ENCODE assay signal across 8 cellular contexts in genomic region chr3:18988619-18989229, GRCh38.
A peak's percentile ranks its signal among the peaks of the same experiment; 100 is the strongest.
DNase-seq lines count a peak whose midpoint lies in the region; ATAC-seq and TF ChIP-seq lines count a peak whose summit lies in the region.

No MANE protein-coding gene starts in this region.

- POLR2A ChIA-PET in naive thymus-derived CD8-positive, alpha-beta T cell (lab: Charles Lee) = no interaction called here

- CTCF ChIA-PET in Calu3 (lab: Charles Lee) = interaction anchor here (0.6 to 1.9 kb wide), 5 partner anchors 141 to 1133 kb away, joined by 3 to 14 read pairs (median 7); no protein-coding TSS in a partner anchor

- peak; percentile 41 for TF ChIP-seq CTCF in Calu3 (IDR thresholded peaks at IDR 0.05; ENCODE audit: unreplicated experiment)

- peaks cover 12% of the 10 kb centered on the region for H3K4me1 Mint-ChIP-seq in Calu3 (ENCODE audit: low read depth, unreplicated experiment)
- peaks cover 5 to 19% (median 14%) of the 10 kb centered on the region in 4 donors for H3K4me1 Mint-ChIP-seq in naive thymus-derived CD8-positive, alpha-beta T cell

- DNase-seq in Calu3 = peak; percentile 12
- peak; percentile 13 for DNase-seq in NCI-H82 treated with DMSO at 0.1 percent for 48 hours (lab: John Stamatoyannopoulos, UW; ENCODE audit: unreplicated experiment)
- peak; percentile 17 for DNase-seq in central memory CD4-positive, alpha-beta T cell
- peak in 5 of 10 donors; percentile 8 to 62 (median 52) for DNase-seq in naive thymus-derived CD8-positive, alpha-beta T cell
- no peak for DNase-seq in nucleus accumbens (lab: John Stamatoyannopoulos, UW)
- DNase-seq in substantia nigra (lab: John Stamatoyannopoulos, UW) = no peak

- no peaks in the 10 kb centered on the region for H3K36me3 Mint-ChIP-seq in Calu3 (ENCODE audit: insufficient read depth, unreplicated experiment)
- H3K36me3 Mint-ChIP-seq in naive thymus-derived CD8-positive, alpha-beta T cell = no peaks in the 10 kb centered on the region

- H3K9me3 Mint-ChIP-seq in Calu3 (ENCODE audit: low read depth, unreplicated experiment) = no peaks in the 10 kb centered on the region
- H3K9me3 Mint-ChIP-seq in naive thymus-derived CD8-positive, alpha-beta T cell = no peaks in the 10 kb centered on the region

- H3K27me3 Mint-ChIP-seq in Calu3 (ENCODE audit: unreplicated experiment) = no peaks in the 10 kb centered on the region
- H3K27me3 Mint-ChIP-seq in naive thymus-derived CD8-positive, alpha-beta T cell = peaks cover 4 to 20% (median 7%) of the 10 kb centered on the region in 5 donors

- H3K27ac Mint-ChIP-seq in Calu3 (ENCODE audit: unreplicated experiment) = no peak overlapping the region
- H3K27ac Mint-ChIP-seq in naive thymus-derived CD8-positive, alpha-beta T cell = peak overlapping the region in 2 of 10 donors; percentile 20 to 24

- intact Hi-C loops in Calu3 (cut with micrococcal nuclease; ENCODE audit: unreplicated experiment) = loop anchor here (1.0 to 10.0 kb wide), 6 partner anchors 141 to 1094 kb away; no protein-coding TSS in a partner anchor

- no TSS peak for BruUV-seq in Calu3 (replicated peaks; lab: Mats Ljungman, UMichigan)

- no peak overlapping the region for H3K4me3 Mint-ChIP-seq in Calu3 (ENCODE audit: low read depth, unreplicated experiment)
- H3K4me3 Mint-ChIP-seq in naive thymus-derived CD8-positive, alpha-beta T cell = peak overlapping the region in 7 of 10 donors; percentile 31 to 72 (median 52)

- H3K27ac ChIP-seq in substantia nigra (ENCODE audit: low read depth, low read length, poor library complexity, severe bottlenecking) = no peak overlapping the region

- ATAC-seq in HG03175 (IDR thresholded peaks at IDR 0.05; ENCODE audit: unreplicated experiment) = peak; percentile 43
- peak; percentile 62 to 66 for ATAC-seq in naive thymus-derived CD8-positive, alpha-beta T cell
- no peak for ATAC-seq in HG02870 (IDR thresholded peaks at IDR 0.05; ENCODE audit: unreplicated experiment)

Comparison
In these comparisons a context has a peak if more than half of its experiments do, and no peak if none do; other contexts are left out.
1. DNase-seq: peak in Calu3 (single experiment), NCI-H82 treated with DMSO at 0.1 percent for 48 hours (single experiment) and central memory CD4-positive, alpha-beta T cell (single experiment); none in nucleus accumbens (0 of 56) and substantia nigra (0 of 49).